In the genomic region with DNA sequence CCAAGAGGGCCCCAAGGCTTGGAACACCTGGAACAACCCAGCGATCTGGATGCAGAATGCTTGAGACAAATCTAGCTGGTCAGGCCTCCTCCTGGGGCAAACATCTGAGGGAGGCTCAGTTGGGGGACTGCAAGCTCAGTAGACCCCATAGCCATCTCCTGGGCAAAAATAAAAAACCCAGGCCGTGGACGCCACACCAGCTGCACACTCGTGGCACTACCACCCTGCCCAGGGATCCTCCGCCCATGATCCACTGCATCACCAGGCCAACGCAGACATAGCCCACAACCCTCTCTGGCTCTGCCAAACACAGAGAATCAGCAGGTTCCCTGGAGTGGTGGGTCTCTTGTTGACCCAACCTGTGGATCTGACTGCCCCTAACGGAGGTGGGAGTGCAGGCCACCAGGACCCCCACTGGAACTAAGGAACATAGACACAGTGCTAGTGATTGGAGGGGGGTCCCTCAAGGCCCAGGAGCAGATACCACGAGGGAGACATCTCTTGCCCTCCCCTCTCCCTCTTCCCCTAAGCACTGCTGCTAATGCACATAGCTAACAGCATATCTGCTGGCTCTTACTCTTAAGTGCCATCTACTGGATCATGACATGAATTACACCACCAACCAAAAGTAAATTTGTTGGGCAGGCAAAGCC, we compare ENCODE assay signal across 8 cellular contexts.
DNase-seq lines count a peak whose midpoint lies in the region; ATAC-seq and TF ChIP-seq lines count a peak whose summit lies in the region.

No MANE protein-coding gene starts in this region.

- no peaks in the 10 kb centered on the region for H3K27me3 ChIP-seq in right lobe of liver

- peak; percentile 56 for DNase-seq in activated CD8-positive, alpha-beta memory T cell treated with anti-CD3 and anti-CD28 coated beads for 24 hours
- no peak for DNase-seq in activated CD8-positive, alpha-beta memory T cell treated with anti-CD3 and anti-CD28 coated beads, Interleukin-2, amount 50 U/mL, for 4 hours
- DNase-seq in HuH-7 (ENCODE audit: low spot score): peak; percentile 33
- DNase-seq in OCI-M1 (lab: John Stamatoyannopoulos, UW): peak; percentile 87
- peak; percentile 61 for DNase-seq in dedifferentiated amniotic fluid mesenchymal stem cell (ENCODE audit: extremely low spot score)
- DNase-seq in right lobe of liver: no peak
- DNase-seq in cortex of kidney (lab: John Stamatoyannopoulos, UW): no peak

- H3K9me3 ChIP-seq in right lobe of liver: no peaks in the 10 kb centered on the region

- 60% methylated on average over 3 of the region's 8 CpGs for WGBS in right lobe of liver (ENCODE audit: insufficient coverage, low coverage, low lambda C conversion rate, missing lambda C conversion rate)

- intact Hi-C loops in right lobe of liver (cut with DNase I): no loop called here

- peak; percentile 68 to 73 (median 70) for TF ChIP-seq CTCF in right lobe of liver (IDR thresholded peaks at IDR 0.05)

- H3K36me3 ChIP-seq in right lobe of liver: no peaks in the 10 kb centered on the region

- no peak overlapping the region for H3K4me3 ChIP-seq in right lobe of liver

- ATAC-seq in right lobe of liver (peak; percentile 89 to 92 (median 91)), GM19023 (IDR thresholded peaks at IDR 0.05; ENCODE audit: unreplicated experiment) (no peak)

- no peak for TF ChIP-seq POLR2A in right lobe of liver (IDR thresholded peaks at IDR 0.05)

- H3K4me1 ChIP-seq in right lobe of liver: no peaks in the 10 kb centered on the region

- H3K27ac ChIP-seq in right lobe of liver: no peak overlapping the region

Comparison
In these comparisons a context has a peak if more than half of its experiments do, and no peak if none do; other contexts are left out.
1. DNase-seq: peak in activated CD8-positive, alpha-beta memory T cell treated with anti-CD3 and anti-CD28 coated beads for 24 hours (single experiment), HuH-7 (single experiment), OCI-M1 (single experiment) and dedifferentiated amniotic fluid mesenchymal stem cell (single experiment); none in activated CD8-positive, alpha-beta memory T cell treated with anti-CD3 and anti-CD28 coated beads, Interleukin-2, amount 50 U/mL, for 4 hours (single experiment), right lobe of liver (0 of 3) and cortex of kidney (single experiment).